ENCODE assay signal across 7 cellular contexts in genomic region chr11:46127150-46127638, GRCh38. TPM values are rescaled to one million over a fixed set of nuclear protein-coding genes. Genes with fewer than 3 reads are reported as not detected.
DNase-seq lines count a peak whose midpoint lies in the region; ATAC-seq and TF ChIP-seq lines count a peak whose summit lies in the region.

No MANE protein-coding gene starts in this region.

- H3K27me3 Mint-ChIP-seq in HFFc6 (ENCODE audit: insufficient read depth), result peaks cover 4% of the 10 kb centered on the region
- H3K27me3 Mint-ChIP-seq in stimulated activated memory B cell treated with anti-CD40 and anti-IgM and Interleukin-4, amounts not matched to agents 10 μg/mL and 1 μg/mL and 100 μg/mL, for 72 hours, result no peaks in the 10 kb centered on the region

- no peaks in the 10 kb centered on the region for H3K9me3 Mint-ChIP-seq in HFFc6
- no peaks in the 10 kb centered on the region for H3K9me3 Mint-ChIP-seq in stimulated activated memory B cell treated with anti-CD40 and anti-IgM and Interleukin-4, amounts not matched to agents 10 μg/mL and 1 μg/mL and 100 μg/mL, for 72 hours

- no peak overlapping the region; the same call in 1 of the 2 replicates for H3K27ac Mint-ChIP-seq in HFFc6
- no peak overlapping the region for H3K27ac Mint-ChIP-seq in stimulated activated memory B cell treated with anti-CD40 and anti-IgM and Interleukin-4, amounts not matched to agents 10 μg/mL and 1 μg/mL and 100 μg/mL, for 72 hours

- peak; percentile 65 for ATAC-seq in stimulated activated memory B cell treated with anti-CD40 and anti-IgM and Interleukin-4, amounts not matched to agents 10 μg/mL and 1 μg/mL and 100 μg/mL, for 72 hours
- ATAC-seq in HG03045 (IDR thresholded peaks at IDR 0.05; ENCODE audit: unreplicated experiment), result no peak

- H3K36me3 ChIP-seq in cardiac muscle cell, result no peaks in the 10 kb centered on the region

- H3K27ac ChIP-seq in cardiac muscle cell, result no peak overlapping the region

- TF ChIP-seq CTCF in GM12872 (IDR thresholded peaks at IDR 0.05; ENCODE audit: insufficient read depth, low read depth, low read length) (peak; percentile 61), HFFc6 (IDR thresholded peaks at IDR 0.05) (peak; percentile 70), cardiac muscle cell (IDR thresholded peaks at IDR 0.05; ENCODE audit: low read depth, low read length) (peak; percentile 68)

- no peak overlapping the region for H3K4me3 Mint-ChIP-seq in HFFc6
- H3K4me3 Mint-ChIP-seq in stimulated activated memory B cell treated with anti-CD40 and anti-IgM and Interleukin-4, amounts not matched to agents 10 μg/mL and 1 μg/mL and 100 μg/mL, for 72 hours, result no peak overlapping the region

- peaks cover 4% of the 10 kb centered on the region for H3K4me1 ChIP-seq in cardiac muscle cell (ENCODE audit: low read depth)

- H3K27me3 ChIP-seq in cardiac muscle cell, result no peaks in the 10 kb centered on the region

- no peaks in the 10 kb centered on the region for H3K36me3 Mint-ChIP-seq in HFFc6 (ENCODE audit: low read depth)
- no peaks in the 10 kb centered on the region for H3K36me3 Mint-ChIP-seq in stimulated activated memory B cell treated with anti-CD40 and anti-IgM and Interleukin-4, amounts not matched to agents 10 μg/mL and 1 μg/mL and 100 μg/mL, for 72 hours

- H3K4me3 ChIP-seq in cardiac muscle cell, result no peak overlapping the region

- peaks cover 26% of the 10 kb centered on the region for H3K4me1 Mint-ChIP-seq in HFFc6 (ENCODE audit: low read depth)
- peaks cover 10% of the 10 kb centered on the region for H3K4me1 Mint-ChIP-seq in stimulated activated memory B cell treated with anti-CD40 and anti-IgM and Interleukin-4, amounts not matched to agents 10 μg/mL and 1 μg/mL and 100 μg/mL, for 72 hours

- no peaks in the 10 kb centered on the region for H3K9me3 ChIP-seq in cardiac muscle cell (ENCODE audit: low read depth)

- DNase-seq in HFFc6, result peak; percentile 48
- peak; percentile 95 for DNase-seq in NOMO-1 treated with DMSO at 0.1 percent for 48 hours (lab: John Stamatoyannopoulos, UW; ENCODE audit: unreplicated experiment)
- DNase-seq in activated T-cell treated with anti-CD3 and anti-CD28 coated beads for 24 hours (ENCODE audit: low read depth), result peak; percentile 42
- DNase-seq in cardiac muscle cell (ENCODE audit: low read depth in 1 of 2, low spot score in 1 of 2), result peak in 1 of 2 donors; percentile 85

RNA-seq across cellular contexts. Expression of gene PHF21A, which starts 5.9 kb away (rescaled TPM):
- 10 to 100 TPM; 25.5 to 32.4 (median 26.2) TPM for total RNA-seq in HFFc6 (2021; fragmentation: NEBNext Ultra II Directional; extraction: Animal tissue kit (Norgen Biotek cat#: 25700))
- total RNA-seq in cardiac muscle cell, result 38.2 and 55.6 TPM in 2 replicates
- polyA plus RNA-seq in cardiac muscle cell, result 42.1 and 51.4 TPM in 2 replicates
